Comparison of ENCODE assay signal across 15 cellular contexts in the genomic region with DNA sequence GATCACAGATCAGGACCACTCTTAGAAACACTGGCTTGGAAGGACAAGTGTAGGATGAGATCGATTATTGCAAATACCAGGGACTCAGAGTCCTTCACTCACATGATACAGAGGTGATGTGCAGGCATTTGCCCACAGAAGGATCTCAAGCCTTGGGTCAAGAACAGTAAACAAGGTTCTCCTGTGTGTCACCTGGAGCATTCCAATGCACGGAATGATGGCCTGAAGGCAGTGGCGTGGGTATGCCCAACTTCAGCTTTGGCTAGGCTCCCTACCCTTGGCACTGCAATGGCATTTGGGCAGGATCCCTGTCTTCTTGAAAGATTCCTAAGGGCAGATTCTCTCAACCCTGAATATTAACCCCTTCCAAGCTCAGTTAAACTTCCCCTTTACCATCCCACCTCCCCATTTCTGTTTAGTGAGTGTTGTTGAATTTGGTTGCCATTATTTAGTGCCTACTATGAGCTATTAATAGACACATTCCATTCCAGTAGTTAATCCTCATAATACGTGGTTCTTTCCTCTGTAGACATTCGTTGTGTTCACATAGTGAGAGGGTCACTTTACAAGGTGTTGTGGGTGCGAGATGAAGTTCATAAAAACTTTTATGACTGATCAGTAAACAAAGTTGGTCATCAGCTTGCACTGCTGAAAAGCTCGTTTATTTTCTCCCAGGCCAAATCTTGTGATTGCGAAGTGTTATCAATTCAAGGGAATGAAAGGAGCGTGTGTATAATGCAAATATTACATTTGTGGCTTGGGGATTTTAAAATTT. TPM values are rescaled to one million over a fixed set of nuclear protein-coding genes. Genes with fewer than 3 reads are reported as not detected.
DNase-seq lines count a peak whose midpoint lies in the region; ATAC-seq and TF ChIP-seq lines count a peak whose summit lies in the region.
"Had no signal": no experiment of that assay in that cellular context is flagged by ENCODE, and none has a peak within 500 bp of the region (broad histone marks: within the 10 kb centered on the region; RNA-seq: fewer than 3 reads in every experiment).

No MANE protein-coding gene starts in this region.

- H3K27me3 Mint-ChIP-seq in activated CD4-positive, alpha-beta T cell treated with anti-CD3 and anti-CD28 coated beads for 36 hours: peaks cover 3% of the 10 kb centered on the region
- no peaks in the 10 kb centered on the region for H3K27me3 Mint-ChIP-seq in IgD-negative memory B cell
- peaks cover 36% of the 10 kb centered on the region for H3K27me3 Mint-ChIP-seq in brain

- no peak overlapping the region for H3K23ac ChIP-seq in neuronal stem cell (ENCODE audit: low read depth, low read length, poor library complexity)

- no peaks in the 10 kb centered on the region for H3K79me1 ChIP-seq in neuronal stem cell (ENCODE audit: low read depth, low read length)

- peak overlapping the region; percentile 38 for H3K27ac Mint-ChIP-seq in activated CD4-positive, alpha-beta T cell treated with anti-CD3 and anti-CD28 coated beads for 36 hours
- H3K27ac Mint-ChIP-seq in IgD-negative memory B cell: peak overlapping the region in 2 of 3 donors; percentile 87 to 96
- H3K27ac Mint-ChIP-seq in brain: peak overlapping the region in 3 of 5 experiments; percentile 58 to 92 (median 86)

- H3K4me1 ChIP-seq in neuronal stem cell (ENCODE audit: control insufficient read depth in 2 of 2, insufficient read depth in 1 of 2, low read depth in 1 of 2, low read length in 2 of 2): peaks cover 2 to 3% of the 10 kb centered on the region in 2 donors
- H3K4me1 ChIP-seq: prostate gland had no signal

- no peak overlapping the region for H3K4me2 ChIP-seq in neuronal stem cell (ENCODE audit: insufficient read depth, low read length, poor library complexity, severe bottlenecking)

- WGBS in neuronal stem cell (ENCODE audit: extremely low coverage in 2 of 2, insufficient read length in 2 of 2, insufficient replicate concordance in 1 of 2), 2 donors: no CpG with 5 or more reads among the region's 9 CpGs

- no peak for ATAC-seq in activated CD4-positive, alpha-beta T cell treated with anti-CD3 and anti-CD28 coated beads for 36 hours
- no peak for ATAC-seq in GM21390 (IDR thresholded peaks at IDR 0.05; ENCODE audit: unreplicated experiment)

- H3K36me3 ChIP-seq in neuronal stem cell (replicated peaks in 1 of 2; ENCODE audit: control insufficient read depth in 2 of 2, insufficient read depth in 2 of 2, low read length in 2 of 2): peaks cover 0 to 1% of the 10 kb centered on the region in 2 donors
- H3K36me3 ChIP-seq: adrenal gland, prostate gland had no signal

- no peak overlapping the region for H3K4ac ChIP-seq in neuronal stem cell (ENCODE audit: low read length)

- no peak overlapping the region for H2BK15ac ChIP-seq in neuronal stem cell (ENCODE audit: low read length)

- DNase-seq in activated CD4-positive, alpha-beta T cell treated with anti-CD3 and anti-CD28 coated beads for 36 hours: no peak
- no peak for DNase-seq in activated CD4-positive, alpha-beta T cell treated with anti-CD3 and anti-CD28 coated beads, Interleukin-2, amount 50 U/mL, for 1 hour
- DNase-seq in neuronal stem cell (ENCODE audit: low spot score): no peak
- no peak for DNase-seq in NCI-H1048 (lab: John Stamatoyannopoulos, UW)
- DNase-seq in NCI-H510A (lab: John Stamatoyannopoulos, UW): no peak
- DNase-seq: adrenal gland, EL, NCI-H1417, NCI-H226, SIG-M5 had no signal

- H3K14ac ChIP-seq in neuronal stem cell (ENCODE audit: low read length): no peak overlapping the region

- H3K36me3 Mint-ChIP-seq in activated CD4-positive, alpha-beta T cell treated with anti-CD3 and anti-CD28 coated beads for 36 hours (ENCODE audit: low read depth): no peaks in the 10 kb centered on the region
- H3K36me3 Mint-ChIP-seq in IgD-negative memory B cell: peaks cover 5% of the 10 kb centered on the region
- no peaks in the 10 kb centered on the region for H3K36me3 Mint-ChIP-seq in brain

- intact Hi-C loops in activated CD4-positive, alpha-beta T cell treated with anti-CD3 and anti-CD28 coated beads for 36 hours (cut with DNase I, micrococcal nuclease): loop anchor here (1.0 to 5.0 kb wide), 5 partner anchors 18 to 455 kb away; a partner anchor contains a TSS

- no peak overlapping the region for H4K91ac ChIP-seq in neuronal stem cell (ENCODE audit: low read depth, low read length, poor library complexity)

- no peaks in the 10 kb centered on the region for H3K9me3 Mint-ChIP-seq in activated CD4-positive, alpha-beta T cell treated with anti-CD3 and anti-CD28 coated beads for 36 hours (ENCODE audit: low read depth)
- no peaks in the 10 kb centered on the region for H3K9me3 Mint-ChIP-seq in IgD-negative memory B cell
- H3K9me3 Mint-ChIP-seq in brain: no peaks in the 10 kb centered on the region

- peaks cover 0 to 23% (median 3%) of the 10 kb centered on the region in 3 experiments for H3K27me3 ChIP-seq in neuronal stem cell (ENCODE audit: control insufficient read depth in 3 of 3, insufficient read depth in 3 of 3, low read depth in 1 of 3, low read length in 3 of 3)
- H3K27me3 ChIP-seq: adrenal gland had no signal

- no peak overlapping the region for H3K18ac ChIP-seq in neuronal stem cell (ENCODE audit: low read length)

- POLR2A ChIA-PET in activated CD4-positive, alpha-beta T cell treated with anti-CD3 and anti-CD28 coated beads for 36 hours (lab: Charles Lee): interaction anchor here (0.6 kb wide), 1 partner anchor 807 kb away, joined by 3 read pairs; no protein-coding TSS in a partner anchor

- no peak overlapping the region for H3K27ac ChIP-seq in neuronal stem cell (replicated peaks; ENCODE audit: low read length)
- H3K27ac ChIP-seq: adrenal gland, prostate gland had no signal

- H3K9me3 ChIP-seq in neuronal stem cell (replicated peaks in 1 of 2; ENCODE audit: control insufficient read depth in 2 of 2, insufficient read depth in 1 of 2, low read depth in 1 of 2, low read length in 2 of 2): no peaks in the 10 kb centered on the region
- H3K9me3 ChIP-seq: adrenal gland, prostate gland had no signal

- H2AFZ ChIP-seq in neuronal stem cell (ENCODE audit: low read length): peak overlapping the region; percentile 92

- H2BK12ac ChIP-seq in neuronal stem cell (ENCODE audit: low read length): no peak overlapping the region

- H3K9ac ChIP-seq in neuronal stem cell (ENCODE audit: low read depth, low read length, poor library complexity): no peak overlapping the region

- H4K8ac ChIP-seq in neuronal stem cell (ENCODE audit: low read depth, low read length): no peak overlapping the region

- H3K4me3 ChIP-seq in neuronal stem cell (ENCODE audit: low read length in 2 of 2): no peak overlapping the region

- no peak overlapping the region for H3K4me3 Mint-ChIP-seq in activated CD4-positive, alpha-beta T cell treated with anti-CD3 and anti-CD28 coated beads for 36 hours
- H3K4me3 Mint-ChIP-seq in IgD-negative memory B cell: peak overlapping the region in 3 of 4 donors; percentile 96 to 97 (median 96)
- peak overlapping the region; percentile 91 to 97 (median 94) for H3K4me3 Mint-ChIP-seq in brain

- TF ChIP-seq CTCF in brain (conservative IDR thresholded peaks at IDR 0.05): no peak

- CTCF ChIA-PET in activated CD4-positive, alpha-beta T cell treated with anti-CD3 and anti-CD28 coated beads for 36 hours (lab: Charles Lee): interaction anchor here (0.7 to 2.4 kb wide), 4 partner anchors 7 to 237 kb away, joined by 3 to 6 read pairs (median 4); no protein-coding TSS in a partner anchor

- H2BK120ac ChIP-seq in neuronal stem cell (ENCODE audit: low read depth, low read length): no peak overlapping the region

- no peak overlapping the region for H2AK5ac ChIP-seq in neuronal stem cell (ENCODE audit: low read depth, low read length)

- H3K4me1 Mint-ChIP-seq in activated CD4-positive, alpha-beta T cell treated with anti-CD3 and anti-CD28 coated beads for 36 hours: peaks cover 14% of the 10 kb centered on the region
- H3K4me1 Mint-ChIP-seq in IgD-negative memory B cell (peaks cover 14 to 17% (median 15%) of the 10 kb centered on the region in 3 donors), brain (peaks cover 21% of the 10 kb centered on the region)

- no peak overlapping the region for H2BK5ac ChIP-seq in neuronal stem cell (ENCODE audit: low read length)

RNA-seq across cellular contexts. Expression of a gene that starts 1.1 kb away (rescaled TPM):
- 1 to 10 TPM; 4.5 to 6.6 TPM for total RNA-seq in activated CD4-positive, alpha-beta T cell treated with anti-CD3 and anti-CD28 coated beads for 36 hours
- 13.9 TPM for polyA plus RNA-seq in IgD-negative memory B cell
- polyA plus RNA-seq in brain (ENCODE audit: insufficient read depth, low read depth, low replicate concordance): 8.5 TPM
- 32.7 TPM for polyA plus RNA-seq in neuronal stem cell (2013, experiment 1 of 2)
- polyA plus RNA-seq in neuronal stem cell (2013, experiment 2 of 2): 34.2 TPM

RNA-seq across cellular contexts. Expression of a gene that starts 43.3 kb away (rescaled TPM):
- not detected for total RNA-seq in activated CD4-positive, alpha-beta T cell treated with anti-CD3 and anti-CD28 coated beads for 36 hours
- polyA plus RNA-seq in IgD-negative memory B cell (6.3 TPM), brain (ENCODE audit: insufficient read depth, low read depth, low replicate concordance) (0.25 TPM)
- not detected for polyA plus RNA-seq in neuronal stem cell (2013, experiment 1 of 2)
- not detected for polyA plus RNA-seq in neuronal stem cell (2013, experiment 2 of 2)
- total RNA-seq: A172 had no signal
- polyA plus RNA-seq: adrenal gland had no signal

RNA-seq across cellular contexts. Expression of a gene that starts 46.7 kb away (rescaled TPM):
- total RNA-seq in activated CD4-positive, alpha-beta T cell treated with anti-CD3 and anti-CD28 coated beads for 36 hours: not detected
- polyA plus RNA-seq in IgD-negative memory B cell (0.69 TPM), brain (ENCODE audit: insufficient read depth, low read depth, low replicate concordance) (1.5 TPM)
- not detected for polyA plus RNA-seq in neuronal stem cell (2013, experiment 1 of 2)
- not detected for polyA plus RNA-seq in neuronal stem cell (2013, experiment 2 of 2)
- total RNA-seq: A172 had no signal

Comparison
In these comparisons a context has a peak if more than half of its experiments do, and no peak if none do; other contexts are left out.
1. H3K27ac Mint-ChIP-seq: peak in every context shown above with its lines; median percentile 92 in IgD-negative memory B cell; 86 in brain; 38 in activated CD4-positive, alpha-beta T cell treated with anti-CD3 and anti-CD28 coated beads for 36 hours.